Comparison of ENCODE assay signal across 10 cellular contexts in genomic region chr17:72388765-72389473, GRCh38.
DNase-seq lines count a peak whose midpoint lies in the region; ATAC-seq, FAIRE-seq and TF ChIP-seq lines count a peak whose summit lies in the region.
"Had no signal": no experiment of that assay in that cellular context is flagged by ENCODE, and none has a peak within 500 bp of the region (broad histone marks: within the 10 kb centered on the region; RNA-seq: fewer than 3 reads in every experiment).

No MANE protein-coding gene starts in this region.

- no peaks in the 10 kb centered on the region for H4K20me1 ChIP-seq in HepG2 (ENCODE audit: insufficient read depth, low read length)

- BruUV-seq in HepG2 (replicated peaks; lab: Mats Ljungman, UMichigan) = no TSS peak

- H3K4me3 ChIP-seq in HepG2 (replicated peaks in 1 of 3; ENCODE audit: insufficient read depth in 1 of 3, low read depth in 2 of 3, low read length in 3 of 3) = no peak overlapping the region
- H3K4me3 ChIP-seq in right lobe of liver = no peak overlapping the region
- H3K4me3 ChIP-seq in RWPE2 (ENCODE audit: severe bottlenecking) = no peak overlapping the region

- H3K27ac ChIP-seq in HepG2 (ENCODE audit: extremely low read length, insufficient read depth, low read length) (no peak overlapping the region), right lobe of liver (no peak overlapping the region), RWPE2 (ENCODE audit: poor library complexity, severe bottlenecking) (peak overlapping the region; percentile 89)

- peak; percentile 61 for TF ChIP-seq RAD21 in HepG2 (CRISPR knock-in tag; IDR thresholded peaks at IDR 0.05)

- H3K9ac ChIP-seq in HepG2 (ENCODE audit: insufficient read depth, low read depth, low read length) = no peak overlapping the region

- H3K4me2 ChIP-seq in HepG2 (ENCODE audit: low read depth, low read length) = no peak overlapping the region

- ATAC-seq in HepG2 (peak; percentile 57), right lobe of liver (no peak), HG03060 (IDR thresholded peaks at IDR 0.05; ENCODE audit: low read depth, unreplicated experiment) (peak; percentile 68), RWPE2 (ENCODE audit: low read depth) (peak; percentile 28)

- FAIRE-seq in HepG2 (lab: Jason Lieb, UNC) (no peak), urothelium cell line (lab: Jason Lieb, UNC) (peak; percentile 99)

- H3K4me1 ChIP-seq in HepG2 (ENCODE audit: insufficient read depth, low read length) = peaks cover 90% of the 10 kb centered on the region
- H3K4me1 ChIP-seq in right lobe of liver = no peaks in the 10 kb centered on the region
- peaks cover 78% of the 10 kb centered on the region for H3K4me1 ChIP-seq in RWPE2 (ENCODE audit: insufficient read depth, poor library complexity, severe bottlenecking)

- TF ChIP-seq EP300 in HepG2 (IDR thresholded peaks at IDR 0.05; ENCODE audit: low read depth in 2 of 2, low read length in 2 of 2) (no peak), HepG2 (CRISPR knock-in tag; IDR thresholded peaks at IDR 0.05; ENCODE audit: borderline replicate concordance) (no peak)

- no peak for TF ChIP-seq POLR2A in HepG2 (IDR thresholded peaks at IDR 0.05; ENCODE audit: insufficient read depth in 1 of 2, low read depth in 2 of 2, low read length in 2 of 2)
- TF ChIP-seq POLR2A in right lobe of liver (IDR thresholded peaks at IDR 0.05) = no peak

- H2AFZ ChIP-seq in HepG2 (ENCODE audit: low read length) = no peak overlapping the region

- POLR2A ChIA-PET in HepG2 (lab: Yijun Ruan, JAX) = interaction anchor here (0.9 to 2.3 kb wide), 9 partner anchors 11 to 268 kb away, joined by 3 to 6 read pairs (median 4); partner anchors contain the start of gene SOX9

- DNase-seq in HepG2 (ENCODE audit: low spot score) = no peak
- DNase-seq in right lobe of liver = no peak
- peak; percentile 85 for DNase-seq in RWPE2 (ENCODE audit: low spot score)
- peak; percentile 91 for DNase-seq in urothelium cell line (ENCODE audit: low spot score)
- no peak for DNase-seq in AML-193 (lab: John Stamatoyannopoulos, UW)
- DNase-seq in DMS79 treated with DMSO at 0.1 percent for 48 hours (lab: John Stamatoyannopoulos, UW) = no peak
- no peak for DNase-seq in activated CD4-positive, alpha-beta T cell treated with anti-CD3 and anti-CD28 coated beads for 4 hours
- DNase-seq: activated gamma-delta T cell, NCI-H2081 had no signal

- intact Hi-C loops in HepG2 (cut with micrococcal nuclease; ENCODE audit: unreplicated experiment) = no loop called here
- intact Hi-C loops in right lobe of liver (cut with DNase I) = no loop called here

- CTCF ChIA-PET in HepG2 (lab: Yijun Ruan, JAX; ENCODE audit: low intra/inter-chr PET ratio, low total read pairs) = no interaction called here

- no peaks in the 10 kb centered on the region for H3K79me2 ChIP-seq in HepG2 (ENCODE audit: insufficient read depth, low read length)

- TF ChIP-seq CTCF in HepG2 (CRISPR knock-in tag; IDR thresholded peaks at IDR 0.05) = peak; percentile 58
- no peak for TF ChIP-seq CTCF in right lobe of liver (IDR thresholded peaks at IDR 0.05)
- peak; percentile 70 for TF ChIP-seq CTCF in RWPE2 (IDR thresholded peaks at IDR 0.05; ENCODE audit: poor library complexity, severe bottlenecking)

- H3K36me3 ChIP-seq in HepG2 (replicated peaks in 1 of 2; ENCODE audit: control insufficient read depth in 1 of 2, insufficient read depth in 2 of 2, low read length in 2 of 2) = 0 out of 5 replicates have a peak, but pooled peaks cover 1 to 3% of the 10 kb centered on the region in 2 experiments
- no peaks in the 10 kb centered on the region for H3K36me3 ChIP-seq in right lobe of liver
- no peaks in the 10 kb centered on the region for H3K36me3 ChIP-seq in RWPE2 (ENCODE audit: low read depth)

- WGBS in HepG2 (ENCODE audit: low lambda C conversion rate) = 97% methylated on average over 10 of the region's 10 CpGs
- WGBS in right lobe of liver (ENCODE audit: insufficient coverage, low coverage, low lambda C conversion rate, missing lambda C conversion rate) = 39% methylated on average over 4 of the region's 10 CpGs

- H3K9me3 ChIP-seq in HepG2 (ENCODE audit: low read length) = no peaks in the 10 kb centered on the region
- no peaks in the 10 kb centered on the region for H3K9me3 ChIP-seq in right lobe of liver
- no peaks in the 10 kb centered on the region for H3K9me3 ChIP-seq in RWPE2 (ENCODE audit: severe bottlenecking)

- H3K27me3 ChIP-seq in HepG2 (ENCODE audit: control insufficient read depth in 1 of 2, insufficient read depth in 2 of 2, low read length in 2 of 2) (no peaks in the 10 kb centered on the region), right lobe of liver (no peaks in the 10 kb centered on the region), RWPE2 (ENCODE audit: insufficient read depth, poor library complexity, severe bottlenecking) (no peaks in the 10 kb centered on the region)

- in situ Hi-C loops in HepG2 (cut with HindIII; ENCODE audit: extremely low pct_ligation_motif_present, low pct_unique_long_range_greater_than_20kb) = no loop called here

TF ChIP-seq in HepG2, 621 proteins besides CTCF, POLR2A, EP300 and RAD21 (continues in another document):
- TF ChIP-seq STAG1 (CRISPR knock-in tag; IDR thresholded peaks at IDR 0.05) (peak; percentile 62), ELF3 (CRISPR knock-in tag; IDR thresholded peaks at IDR 0.05) (0 out of 2 replicates have a peak, but pooled peaks have one; percentile 22), NFYB (CRISPR knock-in tag; IDR thresholded peaks at IDR 0.05) (no peak), ZNF280B (CRISPR knock-in tag; IDR thresholded peaks at IDR 0.05; ENCODE audit: borderline replicate concordance) (no peak), HIC2 (CRISPR knock-in tag; IDR thresholded peaks at IDR 0.05; ENCODE audit: low read depth) (peak; percentile 69), NFE2L2 (IDR thresholded peaks at IDR 0.05; ENCODE audit: low read length) (peak; percentile 66; the same call in 1 of the 2 replicates), ZNF549 (CRISPR knock-in tag; IDR thresholded peaks at IDR 0.05) (no peak), SNRNP70 (IDR thresholded peaks at IDR 0.05; ENCODE audit: low read depth, low read length) (no peak), SAP130 (CRISPR knock-in tag; IDR thresholded peaks at IDR 0.05; ENCODE audit: low read depth) (0 out of 2 replicates have a peak, but pooled peaks have one; percentile 17), LBX2 (CRISPR knock-in tag; IDR thresholded peaks at IDR 0.05; ENCODE audit: borderline replicate concordance) (no peak), ZNF501 (CRISPR knock-in tag; IDR thresholded peaks at IDR 0.05) (peak; percentile 41; the same call in 1 of the 2 replicates), HNRNPL (IDR thresholded peaks at IDR 0.05; ENCODE audit: low read depth, low read length) (peak; percentile 86; the same call in 1 of the 2 replicates), NFE2 (CRISPR knock-in tag; IDR thresholded peaks at IDR 0.05) (0 out of 2 replicates have a peak, but pooled peaks have one; percentile 24), ZFP91 (CRISPR knock-in tag; IDR thresholded peaks at IDR 0.05; ENCODE audit: borderline replicate concordance) (peak; percentile 50)

Comparison
In these comparisons a context has a peak if more than half of its experiments do, and no peak if none do; other contexts are left out.
1. ATAC-seq: peak in HepG2 (single experiment), HG03060 (single experiment) and RWPE2 (single experiment); none in right lobe of liver (0 of 4).
2. CTCF ChIP-seq: peak in HepG2 (single experiment) and RWPE2 (single experiment); none in right lobe of liver (0 of 4).
3. DNase-seq: peak in RWPE2 (single experiment) and urothelium cell line (single experiment); none in HepG2 (single experiment), right lobe of liver (0 of 3), AML-193 (0 of 2), DMS79 treated with DMSO at 0.1 percent for 48 hours (single experiment) and activated CD4-positive, alpha-beta T cell treated with anti-CD3 and anti-CD28 coated beads for 4 hours (0 of 2).